ENCODE assay signal across 14 cellular contexts in genomic region chr7:134703781-134704180, GRCh38. TPM values are rescaled to one million over a fixed set of nuclear protein-coding genes. Genes with fewer than 3 reads are reported as not detected.
DNase-seq lines count a peak whose midpoint lies in the region; ATAC-seq and TF ChIP-seq lines count a peak whose summit lies in the region.
"Had no signal": no experiment of that assay in that cellular context is flagged by ENCODE, and none has a peak within 500 bp of the region (broad histone marks: within the 10 kb centered on the region; RNA-seq: fewer than 3 reads in every experiment).

No MANE protein-coding gene starts in this region.

- no peak overlapping the region for H2BK5ac ChIP-seq in neuronal stem cell (ENCODE audit: low read length)

- H3K36me3 ChIP-seq in heart right ventricle (no peaks in the 10 kb centered on the region), neuronal stem cell (replicated peaks in 1 of 2; ENCODE audit: control insufficient read depth in 2 of 2, insufficient read depth in 2 of 2, low read length in 2 of 2) (no peaks in the 10 kb centered on the region), transverse colon (no peaks in the 10 kb centered on the region)

- no peaks in the 10 kb centered on the region for H3K79me1 ChIP-seq in neuronal stem cell (ENCODE audit: low read depth, low read length)

- no peaks in the 10 kb centered on the region for H3K4me1 Mint-ChIP-seq in activated T-cell treated with anti-CD3 and anti-CD28 coated beads, Interleukin-2, amount 50 U/mL, for 4 hours (ENCODE audit: low read depth)
- H3K4me1 Mint-ChIP-seq in activated T-cell treated with anti-CD3 and anti-CD28 coated beads, Interleukin-2, amount 50 U/mL, for 72 hours (ENCODE audit: low read depth) = no peaks in the 10 kb centered on the region

- no peak overlapping the region for H3K4me3 Mint-ChIP-seq in activated T-cell treated with anti-CD3 and anti-CD28 coated beads, Interleukin-2, amount 50 U/mL, for 4 hours
- H3K4me3 Mint-ChIP-seq in activated T-cell treated with anti-CD3 and anti-CD28 coated beads, Interleukin-2, amount 50 U/mL, for 72 hours = no peak overlapping the region
- H3K4me3 Mint-ChIP-seq: dendritic cell treated with granulocyte-macrophage colony-stimulating factor and Interleukin-4, amounts not matched to agents 40 ng/mL and 50 ng/mL, for 4 days had no signal

- no peak overlapping the region for H3K27ac Mint-ChIP-seq in activated T-cell treated with anti-CD3 and anti-CD28 coated beads, Interleukin-2, amount 50 U/mL, for 72 hours
- H3K27ac Mint-ChIP-seq: activated T-helper 2 cell treated with anti-CD3 and anti-CD28 coated beads, Interferon-gamma antibody, Interleukin-2, Interleukin-4, amounts not matched to agents 10 μg/mL and 5 μg/mL and 100 μg/mL, durations not matched to agents 14 hours and 24 hours and 36 hours; dendritic cell treated with granulocyte-macrophage colony-stimulating factor and Interleukin-4, amounts not matched to agents 40 ng/mL and 50 ng/mL, for 4 days had no signal

- H3K4ac ChIP-seq in neuronal stem cell (ENCODE audit: low read length) = no peak overlapping the region

- no peak overlapping the region for H4K91ac ChIP-seq in neuronal stem cell (ENCODE audit: low read depth, low read length, poor library complexity)

- no peak overlapping the region for H3K4me2 ChIP-seq in neuronal stem cell (ENCODE audit: insufficient read depth, low read length, poor library complexity, severe bottlenecking)

- no peak overlapping the region for H3K23ac ChIP-seq in neuronal stem cell (ENCODE audit: low read depth, low read length, poor library complexity)

- TF ChIP-seq EP300 in transverse colon (IDR thresholded peaks at IDR 0.05; ENCODE audit: low read depth) = no peak

- TF ChIP-seq CTCF in heart right ventricle (IDR thresholded peaks at IDR 0.05) (no peak), transverse colon (IDR thresholded peaks at IDR 0.05) (no peak)

- no peak overlapping the region for H3K14ac ChIP-seq in neuronal stem cell (ENCODE audit: low read length)

- H3K4me1 ChIP-seq in heart right ventricle = peaks cover 0 to 10% (median 0%) of the 10 kb centered on the region in 9 donors
- peaks cover 13 to 21% of the 10 kb centered on the region in 2 donors for H3K4me1 ChIP-seq in neuronal stem cell (ENCODE audit: control insufficient read depth in 2 of 2, insufficient read depth in 1 of 2, low read depth in 1 of 2, low read length in 2 of 2)
- H3K4me1 ChIP-seq in transverse colon = peaks cover 0 to 14% (median 0%) of the 10 kb centered on the region in 4 donors

- no peak for TF ChIP-seq POLR2A in transverse colon (IDR thresholded peaks at IDR 0.05)

- peak overlapping the region; percentile 65 for H2AFZ ChIP-seq in neuronal stem cell (ENCODE audit: low read length)

- ATAC-seq in heart right ventricle (peak in 7 of 8 donors; percentile 37 to 75 (median 62)), HG03354 (IDR thresholded peaks at IDR 0.05; ENCODE audit: poor library complexity, severe bottlenecking, unreplicated experiment) (no peak), GM19351 (IDR thresholded peaks at IDR 0.05; ENCODE audit: unreplicated experiment) (no peak)
- no peak for ATAC-seq in activated T-cell treated with anti-CD3 and anti-CD28 coated beads, Interleukin-2, amount 50 U/mL, for 4 hours
- no peak for ATAC-seq in activated T-cell treated with anti-CD3 and anti-CD28 coated beads, Interleukin-2, amount 50 U/mL, for 72 hours (replicated peaks in 1 of 2)

- no peak overlapping the region for H2BK12ac ChIP-seq in neuronal stem cell (ENCODE audit: low read length)

- intact Hi-C loops in heart right ventricle (cut with DNase I) = loop anchor here in 1 of 10 donors (5.0 kb wide), 1 partner anchor 44 kb away; no protein-coding TSS in a partner anchor
- intact Hi-C loops in transverse colon (cut with DNase I; ENCODE audit: low total_unique reads) = no loop called here

- peaks cover 3% of the 10 kb centered on the region for H3K27me3 Mint-ChIP-seq in activated T-cell treated with anti-CD3 and anti-CD28 coated beads, Interleukin-2, amount 50 U/mL, for 4 hours (ENCODE audit: low read depth)
- H3K27me3 Mint-ChIP-seq in activated T-cell treated with anti-CD3 and anti-CD28 coated beads, Interleukin-2, amount 50 U/mL, for 72 hours (ENCODE audit: low read depth) = no peaks in the 10 kb centered on the region

- H3K27ac ChIP-seq in angular gyrus (ENCODE audit: low read depth, low read length) (peak overlapping the region; percentile 22), heart right ventricle (peak overlapping the region in 7 of 10 donors; percentile 12 to 61 (median 46)), neuronal stem cell (replicated peaks; ENCODE audit: low read length) (no peak overlapping the region), transverse colon (peak overlapping the region; percentile 63 to 77 (median 66))

- no peak for DNase-seq in heart right ventricle
- DNase-seq in neuronal stem cell (ENCODE audit: low spot score) = no peak
- peak; percentile 28 for DNase-seq in transverse colon
- DNase-seq in activated T-cell treated with anti-CD3 and anti-CD28 coated beads, Interleukin-2, amount 50 U/mL, for 4 hours = no peak
- DNase-seq in activated T-cell treated with anti-CD3 and anti-CD28 coated beads, Interleukin-2, amount 50 U/mL, for 72 hours = no peak
- DNase-seq: head of caudate nucleus; NCI-H345; SHP77 treated with DMSO at 0.1 percent for 48 hours; stimulated activated CD4-positive, alpha-beta T cell treated with anti-CD3 and anti-CD28 coated beads, Interleukin-2, amount 100 ng/mL, for 48 hours had no signal

- H4K8ac ChIP-seq in neuronal stem cell (ENCODE audit: low read depth, low read length) = no peak overlapping the region

- no peaks in the 10 kb centered on the region for H3K27me3 ChIP-seq in heart right ventricle
- H3K27me3 ChIP-seq in neuronal stem cell (ENCODE audit: control insufficient read depth in 3 of 3, insufficient read depth in 3 of 3, low read depth in 1 of 3, low read length in 3 of 3) = peaks cover 0 to 46% (median 0%) of the 10 kb centered on the region in 3 experiments
- no peaks in the 10 kb centered on the region for H3K27me3 ChIP-seq in transverse colon

- H3K9ac ChIP-seq in neuronal stem cell (ENCODE audit: low read depth, low read length, poor library complexity) = no peak overlapping the region

- H3K4me3 ChIP-seq in heart right ventricle = no peak overlapping the region
- H3K4me3 ChIP-seq in neuronal stem cell (ENCODE audit: low read length in 2 of 2) = peak overlapping the region in 1 of 2 donors; percentile 28
- H3K4me3 ChIP-seq in transverse colon = no peak overlapping the region

- no peaks in the 10 kb centered on the region for H3K36me3 Mint-ChIP-seq in activated T-cell treated with anti-CD3 and anti-CD28 coated beads, Interleukin-2, amount 50 U/mL, for 4 hours (ENCODE audit: insufficient read depth)
- H3K36me3 Mint-ChIP-seq in activated T-cell treated with anti-CD3 and anti-CD28 coated beads, Interleukin-2, amount 50 U/mL, for 72 hours (ENCODE audit: insufficient read depth in 2 of 2) = no peaks in the 10 kb centered on the region

- in situ Hi-C loops in transverse colon (cut with MboI; ENCODE audit: low pct_ligation_motif_present in 1 of 4, low pct_unique_long_range_greater_than_20kb in 1 of 4, low sequenced_read_pairs in 3 of 4) = no loop called here

- H2AK5ac ChIP-seq in neuronal stem cell (ENCODE audit: low read depth, low read length) = no peak overlapping the region

- no peak overlapping the region for H2BK120ac ChIP-seq in neuronal stem cell (ENCODE audit: low read depth, low read length)

- H3K9me3 ChIP-seq in heart right ventricle (no peaks in the 10 kb centered on the region), neuronal stem cell (replicated peaks in 1 of 2; ENCODE audit: control insufficient read depth in 2 of 2, insufficient read depth in 1 of 2, low read depth in 1 of 2, low read length in 2 of 2) (no peaks in the 10 kb centered on the region), transverse colon (no peaks in the 10 kb centered on the region)

- no peak overlapping the region for H2BK15ac ChIP-seq in neuronal stem cell (ENCODE audit: low read length)

- no peaks in the 10 kb centered on the region for H3K9me3 Mint-ChIP-seq in activated T-cell treated with anti-CD3 and anti-CD28 coated beads, Interleukin-2, amount 50 U/mL, for 4 hours
- no peaks in the 10 kb centered on the region for H3K9me3 Mint-ChIP-seq in activated T-cell treated with anti-CD3 and anti-CD28 coated beads, Interleukin-2, amount 50 U/mL, for 72 hours
- H3K9me3 Mint-ChIP-seq: activated T-helper 2 cell treated with anti-CD3 and anti-CD28 coated beads, Interferon-gamma antibody, Interleukin-2, Interleukin-4, amounts not matched to agents 10 μg/mL and 5 μg/mL and 100 μg/mL, durations not matched to agents 14 hours and 24 hours and 36 hours; dendritic cell treated with granulocyte-macrophage colony-stimulating factor and Interleukin-4, amounts not matched to agents 40 ng/mL and 50 ng/mL, for 4 days had no signal

- WGBS in heart right ventricle, 2 donors = 75 to 88% methylated on average over 6 of the region's 6 CpGs
- WGBS in neuronal stem cell (ENCODE audit: extremely low coverage in 2 of 2, insufficient read length in 2 of 2, insufficient replicate concordance in 1 of 2), 2 donors = no CpG with 5 or more reads among the region's 6 CpGs
- WGBS in transverse colon (ENCODE audit: low coverage in 1 of 2), 2 donors = 60 to 73% methylated on average over 5 to 6 of the region's 6 CpGs

- no peak overlapping the region for H3K18ac ChIP-seq in neuronal stem cell (ENCODE audit: low read length)

RNA-seq across cellular contexts. Expression of gene BPGM, which starts 57.1 kb away (rescaled TPM):
- total RNA-seq in heart right ventricle = 10 to 100 TPM; 12.4 to 19.7 (median 14.1) TPM
- 10 to 100 TPM; 15.7 to 19.7 TPM for polyA plus RNA-seq in heart right ventricle
- polyA plus RNA-seq in neuronal stem cell (2013, experiment 1 of 2) = 22.7 TPM
- polyA plus RNA-seq in neuronal stem cell (2013, experiment 2 of 2) = 21.8 TPM
- 10 to 100 TPM in 2 of 4 donors, 1 to 10 TPM in 1, under 1 TPM in 1; 0.40 to 13.2 (median 7.2) TPM for total RNA-seq in transverse colon
- 10 to 100 TPM; 12.5 to 14.7 (median 13.4) TPM for total RNA-seq in activated T-cell treated with anti-CD3 and anti-CD28 coated beads, Interleukin-2, amount 50 U/mL, for 4 hours
- total RNA-seq in activated T-cell treated with anti-CD3 and anti-CD28 coated beads, Interleukin-2, amount 50 U/mL, for 72 hours = 10 to 100 TPM; 22.3 to 27.7 TPM

Comparison
In these comparisons a context has a peak if more than half of its experiments do, and no peak if none do; other contexts are left out.
1. ATAC-seq: peak in heart right ventricle (7 of 8); none in activated T-cell treated with anti-CD3 and anti-CD28 coated beads, Interleukin-2, amount 50 U/mL, for 4 hours (0 of 2), activated T-cell treated with anti-CD3 and anti-CD28 coated beads, Interleukin-2, amount 50 U/mL, for 72 hours (0 of 2), HG03354 (single experiment) and GM19351 (single experiment).